In the genomic region with DNA sequence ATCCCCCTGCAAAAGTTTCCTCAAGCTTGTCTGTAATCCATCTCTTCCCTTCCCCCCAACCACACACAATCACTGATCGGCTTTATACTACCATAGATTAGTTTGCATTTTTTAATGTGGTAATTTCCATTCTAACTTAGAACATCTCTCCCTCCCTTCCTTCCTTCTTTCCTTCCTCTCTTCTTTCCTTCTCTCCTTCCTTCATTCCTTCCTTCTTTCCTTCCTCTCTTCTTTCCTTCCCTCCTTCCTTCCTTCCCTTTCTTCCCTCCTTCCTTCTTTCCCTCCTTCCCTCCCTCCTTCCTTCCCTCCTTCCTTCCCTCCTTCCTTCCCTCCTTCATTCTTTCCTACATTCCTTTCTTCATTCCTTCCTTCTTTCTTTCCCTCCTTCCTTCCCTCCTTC, we compare ENCODE assay signal across 36 cellular contexts.
"Had no signal": no experiment of that assay in that cellular context is flagged by ENCODE, and none has a peak within 500 bp of the region (broad histone marks: within the 10 kb centered on the region; RNA-seq: fewer than 3 reads in every experiment).

No MANE protein-coding gene starts in this region.

- H3K4me3 ChIP-seq: MG63 had no signal

- DNase-seq: MG63, MM.1S, MV-4-11, NCI-H1048, NCI-H1092, NCI-H1092 treated with DMSO at 0.1 percent for 48 hours, NCI-H1105, NCI-H1105 treated with DMSO at 0.1 percent for 48 hours, NCI-H1417, NCI-H1417 treated with DMSO at 0.1 percent for 48 hours, NCI-H1436, NCI-H1436 treated with DMSO at 0.1 percent for 48 hours, NCI-H146, NCI-H1694, NCI-H1694 treated with DMSO at 0.1 percent for 48 hours, NCI-H187, NCI-H187 treated with DMSO at 0.1 percent for 48 hours, NCI-H1930, NCI-H2029, NCI-H2029 treated with DMSO at 0.1 percent for 48 hours, NCI-H2081, NCI-H2081 treated with DMSO at 0.1 percent for 48 hours, NCI-H2107, NCI-H2171, NCI-H2171 treated with DMSO at 0.1 percent for 48 hours, NCI-H2227 treated with DMSO at 0.1 percent for 48 hours, NCI-H226, NCI-H345, NCI-H446, NCI-H446 treated with DMSO at 0.1 percent for 48 hours, NCI-H510A, NCI-H510A treated with DMSO at 0.1 percent for 48 hours, NCI-H524, NCI-H524 treated with DMSO at 0.1 percent for 48 hours, NCI-H526, NCI-H526 treated with DMSO at 0.1 percent for 48 hours had no signal

- H3K36me3 ChIP-seq: MG63 had no signal
